8 cellular contexts compared by ENCODE assay signal in the genomic region with DNA sequence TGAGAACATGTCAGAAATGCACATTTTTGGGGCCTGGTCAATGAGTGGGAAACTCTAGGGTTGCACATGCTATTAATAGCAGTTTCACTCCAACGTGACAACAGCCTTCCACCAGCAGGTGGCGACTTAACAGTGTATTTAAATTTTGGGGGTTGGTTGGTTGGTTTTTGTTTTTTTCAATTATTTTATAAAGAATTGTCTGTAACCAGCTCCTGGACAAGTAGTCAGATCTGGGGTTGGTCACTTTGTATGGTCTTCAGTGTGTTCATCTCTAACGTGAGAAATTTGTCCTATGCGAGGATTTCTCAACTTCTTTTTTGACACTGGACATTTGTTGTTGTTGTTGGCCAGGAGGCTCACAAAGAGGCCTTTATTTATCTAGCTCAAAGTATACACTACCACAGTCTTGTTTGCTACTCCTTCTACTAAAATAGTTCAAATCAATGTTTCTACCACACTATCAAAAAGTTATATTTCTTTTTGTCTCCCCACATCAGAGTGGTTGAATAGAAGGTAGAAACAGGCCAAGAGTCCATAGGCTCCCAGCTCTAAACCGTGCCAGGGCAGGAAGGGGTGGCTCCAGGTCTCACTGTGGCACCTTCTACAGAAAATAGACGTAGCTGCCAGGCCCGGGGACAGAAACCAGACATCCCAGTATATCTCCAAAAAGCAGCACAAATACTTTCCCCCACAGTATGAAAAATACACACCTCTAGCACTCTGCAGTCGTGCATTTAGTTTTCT.
DNase-seq lines count a peak whose midpoint lies in the region; ATAC-seq and TF ChIP-seq lines count a peak whose summit lies in the region.

No MANE protein-coding gene starts in this region.

- H3K9ac ChIP-seq in SK-N-MC (ENCODE audit: insufficient read length): no peak overlapping the region

- no peaks in the 10 kb centered on the region for H3K27me3 ChIP-seq in HL-60 (ENCODE audit: insufficient read depth, poor library complexity, severe bottlenecking)
- no peaks in the 10 kb centered on the region for H3K27me3 ChIP-seq in cardiac muscle cell

- no peaks in the 10 kb centered on the region for H3K4me1 ChIP-seq in cardiac muscle cell (ENCODE audit: low read depth)

- no peak overlapping the region for H3K4me3 ChIP-seq in HL-60 (replicated peaks; ENCODE audit: insufficient read depth, low read length)
- H3K4me3 ChIP-seq in SK-N-MC: no peak overlapping the region
- H3K4me3 ChIP-seq in cardiac muscle cell: no peak overlapping the region

- H3K27me3 Mint-ChIP-seq in activated naive CD8-positive, alpha-beta T cell treated with anti-CD3 and anti-CD28 coated beads for 36 hours: peaks cover 5% of the 10 kb centered on the region

- H3K27ac ChIP-seq in C4-2B (no peak overlapping the region), HL-60 (replicated peaks) (no peak overlapping the region), SK-N-MC (no peak overlapping the region), cardiac muscle cell (no peak overlapping the region)

- peak; percentile 63 for ATAC-seq in GM18907 (IDR thresholded peaks at IDR 0.05; ENCODE audit: unreplicated experiment)
- no peak for ATAC-seq in HG03571 (IDR thresholded peaks at IDR 0.05; ENCODE audit: unreplicated experiment)

- H3K36me3 Mint-ChIP-seq in activated naive CD8-positive, alpha-beta T cell treated with anti-CD3 and anti-CD28 coated beads for 36 hours: no peaks in the 10 kb centered on the region

- peak; percentile 84 for TF ChIP-seq CTCF in C4-2B (conservative IDR thresholded peaks at IDR 0.05)
- TF ChIP-seq CTCF in HL-60 (IDR thresholded peaks at IDR 0.05; ENCODE audit: insufficient read depth, low read length): peak; percentile 59
- peak; percentile 74 for TF ChIP-seq CTCF in cardiac muscle cell (IDR thresholded peaks at IDR 0.05; ENCODE audit: low read depth, low read length)

- H3K36me3 ChIP-seq in SK-N-MC (ENCODE audit: insufficient read depth, low read length) (no peaks in the 10 kb centered on the region), cardiac muscle cell (no peaks in the 10 kb centered on the region)

- H3K4me1 Mint-ChIP-seq in activated naive CD8-positive, alpha-beta T cell treated with anti-CD3 and anti-CD28 coated beads for 36 hours: peaks cover 3% of the 10 kb centered on the region

- DNase-seq in HL-60 (ENCODE audit: low read depth in 1 of 2, low spot score in 1 of 2) (peak; percentile 6 to 54), SK-N-MC (ENCODE audit: low read depth, low spot score) (peak; percentile 20), cardiac muscle cell (ENCODE audit: low read depth in 1 of 2, low spot score in 1 of 2) (peak; percentile 72 to 81), retina (peak; percentile 60)
- peak; percentile 55 for DNase-seq in activated naive CD8-positive, alpha-beta T cell treated with anti-CD3 and anti-CD28 coated beads for 36 hours

- H3K27ac Mint-ChIP-seq in activated naive CD8-positive, alpha-beta T cell treated with anti-CD3 and anti-CD28 coated beads for 36 hours: no peak overlapping the region

- H3K9me3 ChIP-seq in SK-N-MC (ENCODE audit: low read depth, low read length) (no peaks in the 10 kb centered on the region), cardiac muscle cell (ENCODE audit: low read depth) (no peaks in the 10 kb centered on the region)

- H3K9me3 Mint-ChIP-seq in activated naive CD8-positive, alpha-beta T cell treated with anti-CD3 and anti-CD28 coated beads for 36 hours: no peaks in the 10 kb centered on the region

- no peak overlapping the region for H3K4me3 Mint-ChIP-seq in activated naive CD8-positive, alpha-beta T cell treated with anti-CD3 and anti-CD28 coated beads for 36 hours

Comparison
In these comparisons a context has a peak if more than half of its experiments do, and no peak if none do; other contexts are left out.
1. DNase-seq: peak in every context shown above with its lines; median percentile 76 in cardiac muscle cell; 60 in retina; 55 in activated naive CD8-positive, alpha-beta T cell treated with anti-CD3 and anti-CD28 coated beads for 36 hours; 30 in HL-60; 20 in SK-N-MC.